Comparison of ENCODE assay signal across 11 cellular contexts in the genomic region with DNA sequence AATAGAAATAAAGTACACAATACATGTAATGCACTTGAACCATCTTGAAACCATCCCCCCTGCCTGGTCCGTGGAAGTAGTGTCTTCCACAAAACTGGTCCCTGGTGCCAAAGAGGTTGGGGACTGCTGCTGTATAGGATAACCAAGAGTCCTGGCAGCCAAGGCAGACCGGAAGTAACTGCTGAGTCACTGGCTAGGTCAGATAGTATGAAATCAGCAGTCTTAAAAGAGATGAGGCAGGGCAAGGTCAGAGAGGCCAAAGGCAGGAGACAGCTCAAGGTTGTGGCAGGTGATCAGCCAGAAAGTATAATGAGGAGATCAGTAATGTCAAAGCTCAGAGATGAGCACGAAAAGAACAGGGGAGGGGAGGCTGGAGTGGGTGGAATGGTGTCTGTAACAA.
DNase-seq lines count a peak whose midpoint lies in the region; ATAC-seq and TF ChIP-seq lines count a peak whose summit lies in the region.
"Had no signal": no experiment of that assay in that cellular context is flagged by ENCODE, and none has a peak within 500 bp of the region (broad histone marks: within the 10 kb centered on the region; RNA-seq: fewer than 3 reads in every experiment).

No MANE protein-coding gene starts in this region.

- no peak for TF ChIP-seq CTCF in RWPE2 (IDR thresholded peaks at IDR 0.05; ENCODE audit: poor library complexity, severe bottlenecking)
- TF ChIP-seq CTCF in neural progenitor cell (IDR thresholded peaks at IDR 0.05), result no peak

- no peak overlapping the region for H2AFZ ChIP-seq in neural progenitor cell (replicated peaks)
- H2AFZ ChIP-seq: PC-9 had no signal

- H3K4me1 ChIP-seq in RWPE2 (ENCODE audit: insufficient read depth, poor library complexity, severe bottlenecking) (peaks cover 5% of the 10 kb centered on the region), neural progenitor cell (no peaks in the 10 kb centered on the region)
- H3K4me1 ChIP-seq: gastroesophageal sphincter, right atrium auricular region had no signal

- no peaks in the 10 kb centered on the region for H3F3A ChIP-seq in neural progenitor cell (ENCODE audit: low read depth)

- H3K27me3 Mint-ChIP-seq in neural progenitor cell (ENCODE audit: insufficient read depth, low read depth), result no peaks in the 10 kb centered on the region
- no peaks in the 10 kb centered on the region for H3K27me3 Mint-ChIP-seq in T-helper 2 cell treated with Interferon-gamma antibody and Interleukin-4, amounts not matched to agents 5 μg/mL and 100 μg/mL, for 36 hours (ENCODE audit: low read depth)

- H4K20me1 ChIP-seq in neural progenitor cell (ENCODE audit: low read depth), result no peaks in the 10 kb centered on the region

- peak; percentile 55 for ATAC-seq in HG03159 (IDR thresholded peaks at IDR 0.05; ENCODE audit: unreplicated experiment)
- peak; percentile 78 for ATAC-seq in RWPE2 (ENCODE audit: low read depth)
- ATAC-seq: gastroesophageal sphincter had no signal

- H3K9ac ChIP-seq in neural progenitor cell, result no peak overlapping the region

- no peaks in the 10 kb centered on the region for H3K36me3 Mint-ChIP-seq in neural progenitor cell
- H3K36me3 Mint-ChIP-seq in T-helper 2 cell treated with Interferon-gamma antibody and Interleukin-4, amounts not matched to agents 5 μg/mL and 100 μg/mL, for 36 hours (ENCODE audit: low read depth), result no peaks in the 10 kb centered on the region

- H3K4me1 Mint-ChIP-seq in neural progenitor cell, result peaks cover 4% of the 10 kb centered on the region
- peaks cover 5% of the 10 kb centered on the region for H3K4me1 Mint-ChIP-seq in T-helper 2 cell treated with Interferon-gamma antibody and Interleukin-4, amounts not matched to agents 5 μg/mL and 100 μg/mL, for 36 hours (ENCODE audit: low read depth)

- H3K4me2 ChIP-seq in neural progenitor cell, result no peak overlapping the region
- H3K4me2 ChIP-seq: PC-9 had no signal

- no peaks in the 10 kb centered on the region for H3K79me2 ChIP-seq in neural progenitor cell (ENCODE audit: low read depth)

- DNase-seq in EH (ENCODE audit: low read depth) (peak; percentile 55), RWPE2 (ENCODE audit: low spot score) (no peak), islet precursor cell (peak; percentile 66), NCI-H1930 (lab: John Stamatoyannopoulos, UW) (no peak), SK-N-DZ (ENCODE audit: low spot score) (no peak), neural progenitor cell (ENCODE audit: low spot score) (no peak)
- DNase-seq in T-helper 2 cell treated with Interferon-gamma antibody and Interleukin-4, amounts not matched to agents 5 μg/mL and 100 μg/mL, for 36 hours (ENCODE audit: low spot score), result no peak

- H3K4me3 ChIP-seq in RWPE2 (ENCODE audit: severe bottlenecking) (no peak overlapping the region), neural progenitor cell (no peak overlapping the region)
- H3K4me3 ChIP-seq: gastroesophageal sphincter, PC-9, right atrium auricular region had no signal

- no peaks in the 10 kb centered on the region for H3K9me3 Mint-ChIP-seq in neural progenitor cell
- no peaks in the 10 kb centered on the region for H3K9me3 Mint-ChIP-seq in T-helper 2 cell treated with Interferon-gamma antibody and Interleukin-4, amounts not matched to agents 5 μg/mL and 100 μg/mL, for 36 hours

- H3K36me3 ChIP-seq in RWPE2 (ENCODE audit: low read depth) (no peaks in the 10 kb centered on the region), neural progenitor cell (no peaks in the 10 kb centered on the region)
- H3K36me3 ChIP-seq: gastroesophageal sphincter, right atrium auricular region had no signal

- H3K27ac ChIP-seq in RWPE2 (ENCODE audit: poor library complexity, severe bottlenecking) (no peak overlapping the region), neural progenitor cell (no peak overlapping the region)
- H3K27ac ChIP-seq: gastroesophageal sphincter, PC-9, right atrium auricular region had no signal

- H3K9me3 ChIP-seq in RWPE2 (ENCODE audit: severe bottlenecking) (no peaks in the 10 kb centered on the region), neural progenitor cell (ENCODE audit: low read depth) (no peaks in the 10 kb centered on the region)
- H3K9me3 ChIP-seq: gastroesophageal sphincter, right atrium auricular region had no signal

- H3K4me3 Mint-ChIP-seq in neural progenitor cell, result no peak overlapping the region
- H3K4me3 Mint-ChIP-seq in T-helper 2 cell treated with Interferon-gamma antibody and Interleukin-4, amounts not matched to agents 5 μg/mL and 100 μg/mL, for 36 hours, result no peak overlapping the region

- H3K27me3 ChIP-seq in RWPE2 (ENCODE audit: insufficient read depth, poor library complexity, severe bottlenecking), result no peaks in the 10 kb centered on the region
- no peaks in the 10 kb centered on the region for H3K27me3 ChIP-seq in neural progenitor cell
- H3K27me3 ChIP-seq: gastroesophageal sphincter, right atrium auricular region had no signal

- no peak overlapping the region for H3K27ac Mint-ChIP-seq in neural progenitor cell
- no peak overlapping the region for H3K27ac Mint-ChIP-seq in T-helper 2 cell treated with Interferon-gamma antibody and Interleukin-4, amounts not matched to agents 5 μg/mL and 100 μg/mL, for 36 hours

Comparison
In these comparisons a context has a peak if more than half of its experiments do, and no peak if none do; other contexts are left out.
1. DNase-seq: peak in EH (single experiment) and islet precursor cell (single experiment); none in RWPE2 (single experiment), NCI-H1930 (0 of 2), SK-N-DZ (single experiment), neural progenitor cell (single experiment) and T-helper 2 cell treated with Interferon-gamma antibody and Interleukin-4, amounts not matched to agents 5 μg/mL and 100 μg/mL, for 36 hours (single experiment).